ENCODE assay signal across 19 cellular contexts in genomic region chr5:32833127-32833526, GRCh38.
A peak's percentile ranks its signal among the peaks of the same experiment; 100 is the strongest.
DNase-seq lines count a peak whose midpoint lies in the region; ATAC-seq, FAIRE-seq and TF ChIP-seq lines count a peak whose summit lies in the region.
"Had no signal": no experiment of that assay in that cellular context is flagged by ENCODE, and none has a peak within 500 bp of the region (broad histone marks: within the 10 kb centered on the region; RNA-seq: fewer than 3 reads in every experiment).

No MANE protein-coding gene starts in this region.

- no peak for FAIRE-seq in pancreas (lab: Jason Lieb, UNC)
- FAIRE-seq: G401.6, GM12891, HepG2, HTR-8/SVneo had no signal

- H3K27ac ChIP-seq in SK-N-SH (ENCODE audit: low read depth in 2 of 2, low read length in 1 of 2) (peak overlapping the region in 1 of 2 experiments; percentile 41; a peak in 2 of 4 replicates), body of pancreas (no peak overlapping the region), pancreas (no peak overlapping the region)

- no peaks in the 10 kb centered on the region for H3K79me2 ChIP-seq in SK-N-SH (ENCODE audit: insufficient read depth)
- no peaks in the 10 kb centered on the region for H3K79me2 ChIP-seq in Loucy (ENCODE audit: insufficient read depth, low read length)

- H3K36me3 ChIP-seq in SK-N-SH (replicated peaks in 1 of 2; ENCODE audit: control insufficient read depth in 1 of 2, insufficient read depth in 2 of 2, low read length in 1 of 2) (no peaks in the 10 kb centered on the region), Loucy (ENCODE audit: insufficient read depth, low read length) (no peaks in the 10 kb centered on the region), body of pancreas (replicated peaks in 1 of 2; ENCODE audit: insufficient read depth in 1 of 2, low read depth in 2 of 2) (no peaks in the 10 kb centered on the region), pancreas (no peaks in the 10 kb centered on the region)

- H3K4me1 ChIP-seq in SK-N-SH (ENCODE audit: control insufficient read depth in 1 of 2, insufficient read depth in 2 of 2, low read depth in 1 of 2, low read length in 1 of 2): peaks cover 0 to 26% of the 10 kb centered on the region in 2 experiments; a peak in 2 of 4 replicates
- peaks cover 66% of the 10 kb centered on the region for H3K4me1 ChIP-seq in Loucy (ENCODE audit: insufficient read depth, low read length, poor library complexity, severe bottlenecking)
- H3K4me1 ChIP-seq in body of pancreas: peaks cover 34% of the 10 kb centered on the region
- peaks cover 0 to 17% (median 5%) of the 10 kb centered on the region in 3 donors for H3K4me1 ChIP-seq in pancreas

- H4K20me1 ChIP-seq in SK-N-SH (ENCODE audit: insufficient read depth) (no peaks in the 10 kb centered on the region), Loucy (ENCODE audit: insufficient read depth, low read length, poor library complexity, severe bottlenecking) (no peaks in the 10 kb centered on the region)

- H3K4me2 ChIP-seq in SK-N-SH: peak overlapping the region; percentile 53
- H3K4me2 ChIP-seq in Loucy (ENCODE audit: low read depth, low read length, poor library complexity, severe bottlenecking): peak overlapping the region; percentile 69

- POLR2A ChIA-PET in SK-N-SH (lab: Yijun Ruan, JAX): no interaction called here

- CTCF ChIA-PET in SK-N-SH (lab: Yijun Ruan, JAX): no interaction called here

- H3K27me3 ChIP-seq in SK-N-SH (ENCODE audit: insufficient read depth): no peaks in the 10 kb centered on the region
- no peaks in the 10 kb centered on the region for H3K27me3 ChIP-seq in Loucy (ENCODE audit: insufficient read depth, low read length, poor library complexity, severe bottlenecking)
- no peaks in the 10 kb centered on the region for H3K27me3 ChIP-seq in body of pancreas
- no peaks in the 10 kb centered on the region for H3K27me3 ChIP-seq in pancreas

- no peak for TF ChIP-seq RAD21 in SK-N-SH (IDR thresholded peaks at IDR 0.05; ENCODE audit: low read length)

- H3K9me2 ChIP-seq in SK-N-SH (no peaks in the 10 kb centered on the region), Loucy (replicated peaks; ENCODE audit: low read depth, low read length) (no peaks in the 10 kb centered on the region)

- H3F3A ChIP-seq in SK-N-SH (replicated peaks; ENCODE audit: insufficient read depth) (peaks cover 18% of the 10 kb centered on the region), Loucy (ENCODE audit: low read depth) (peaks cover 19% of the 10 kb centered on the region; the same call in 1 of the 2 replicates)

- intact Hi-C loops in body of pancreas (cut with DNase I): no loop called here
- intact Hi-C loops in pancreas (cut with DNase I): no loop called here

- TF ChIP-seq CTCF in SK-N-SH (IDR thresholded peaks at IDR 0.05) (no peak), Loucy (conservative IDR thresholded peaks at IDR 0.05; ENCODE audit: low read length) (no peak), body of pancreas (IDR thresholded peaks at IDR 0.05) (no peak), pancreas (IDR thresholded peaks at IDR 0.05) (no peak)

- ATAC-seq in SK-N-SH treated with all-trans-retinoic acid at 6 μM for 48 hours (no peak), body of pancreas (peak; percentile 56), pancreas (peak in 3 of 4 donors; percentile 49 to 90 (median 77)), GM21515 (IDR thresholded peaks at IDR 0.05; ENCODE audit: unreplicated experiment) (no peak)
- ATAC-seq: HepG2 had no signal

- 54% methylated on average over 1 of the region's 1 CpG for WGBS in SK-N-SH (ENCODE audit: low lambda C conversion rate)
- 11 to 30% methylated on average over 1 of the region's 1 CpG for WGBS in body of pancreas, 2 donors
- whole genome bisulfite sequencing in pancreas, 2 donors: 8 to 40% methylated on average over 1 of the region's 1 CpG

- TF ChIP-seq EP300 in SK-N-SH (IDR thresholded peaks at IDR 0.05; ENCODE audit: borderline replicate concordance in 1 of 2, low read depth in 1 of 2, low read length in 1 of 2): no peak

- H3K9me3 ChIP-seq in SK-N-SH (no peaks in the 10 kb centered on the region), Loucy (ENCODE audit: insufficient read depth, low read depth, low read length) (no peaks in the 10 kb centered on the region), body of pancreas (no peaks in the 10 kb centered on the region), pancreas (no peaks in the 10 kb centered on the region)

- no peak for TF ChIP-seq POLR2A in body of pancreas (IDR thresholded peaks at IDR 0.05)

- DNase-seq in SK-N-SH: no peak
- peak; percentile 33 to 71 (median 48) for DNase-seq in body of pancreas
- DNase-seq in pancreas: peak in 2 of 6 donors; percentile 17 to 37
- no peak for DNase-seq in putamen (ENCODE audit: low spot score)
- DNase-seq in NCI-H2081 (lab: John Stamatoyannopoulos, UW): no peak
- DNase-seq: ACHN; C1 segment of cervical spinal cord; Calu3; CD4-positive, alpha-beta T cell; DMS 273 treated with DMSO at 0.1 percent for 48 hours; HCEC 1CT; HFFc6 had no signal

- H3K4me3 ChIP-seq in SK-N-SH (ENCODE audit: low read depth in 2 of 2, low read length in 1 of 2) (0 out of 4 replicates have a peak overlapping the region, but pooled peaks of 1 of the 2 experiments have one; percentile 17), Loucy (ENCODE audit: low read length, poor library complexity, severe bottlenecking) (peak overlapping the region; percentile 53), body of pancreas (no peak overlapping the region), pancreas (no peak overlapping the region)

- H3K9ac ChIP-seq in SK-N-SH: no peak overlapping the region
- peak overlapping the region; percentile 64 for H3K9ac ChIP-seq in Loucy (ENCODE audit: low read depth, low read length, poor library complexity, severe bottlenecking)

- H2AFZ ChIP-seq in SK-N-SH (ENCODE audit: low read depth): peak overlapping the region; percentile 80; the same call in 1 of the 2 replicates
- H2AFZ ChIP-seq in Loucy (ENCODE audit: low read length): peak overlapping the region; percentile 8; the same call in 1 of the 2 replicates

TF ChIP-seq in SK-N-SH, 30 proteins besides CTCF, POLR2A, EP300 and RAD21 (continues in another document):
- no peak; the same call in 1 of the 2 replicates for TF ChIP-seq NFIC (IDR thresholded peaks at IDR 0.05; ENCODE audit: borderline replicate concordance)
- no peak for TF ChIP-seq MEF2A (IDR thresholded peaks at IDR 0.05; ENCODE audit: borderline replicate concordance, low read depth)
- TF ChIP-seq RXRA (IDR thresholded peaks at IDR 0.05; ENCODE audit: borderline replicate concordance, low read depth): no peak
- no peak for TF ChIP-seq YY1 (IDR thresholded peaks at IDR 0.05; ENCODE audit: low read depth)
- TF ChIP-seq TCF12 (IDR thresholded peaks at IDR 0.05): no peak
- TF ChIP-seq ZBTB33 (IDR thresholded peaks at IDR 0.05; ENCODE audit: borderline replicate concordance, low read depth): no peak
- TF ChIP-seq GATA2 (CRISPR knock-in tag; IDR thresholded peaks at IDR 0.05): no peak
- no peak for TF ChIP-seq ELF1 (IDR thresholded peaks at IDR 0.05)

TF ChIP-seq in SK-N-SH treated with all-trans-retinoic acid at 6 μM for 48 hours, 23 proteins besides CTCF, POLR2A, EP300 and RAD21:
- TF ChIP-seq BACH2 (CRISPR knock-in tag; IDR thresholded peaks at IDR 0.05; ENCODE audit: borderline replicate concordance) (no peak), TOX (CRISPR knock-in tag; IDR thresholded peaks at IDR 0.05; ENCODE audit: borderline replicate concordance) (no peak), ZFP3 (CRISPR knock-in tag; IDR thresholded peaks at IDR 0.05) (no peak), ISL1 (CRISPR knock-in tag; IDR thresholded peaks at IDR 0.05) (no peak), ZC3H10 (CRISPR knock-in tag; IDR thresholded peaks at IDR 0.05) (no peak), OSR1 (CRISPR knock-in tag; IDR thresholded peaks at IDR 0.05) (no peak), ESRRG (CRISPR knock-in tag; IDR thresholded peaks at IDR 0.05) (no peak), SNAI2 (CRISPR knock-in tag; IDR thresholded peaks at IDR 0.05) (no peak)

Comparison
In these comparisons a context has a peak if more than half of its experiments do, and no peak if none do; other contexts are left out.
1. DNase-seq: peak in body of pancreas (4 of 4); none in SK-N-SH (single experiment), putamen (single experiment) and NCI-H2081 (0 of 2).
2. ATAC-seq: peak in body of pancreas (single experiment) and pancreas (3 of 4); none in SK-N-SH treated with all-trans-retinoic acid at 6 μM for 48 hours (single experiment) and GM21515 (single experiment).